8 cellular contexts compared by ENCODE assay signal in genomic region chr19:57103573-57104277, GRCh38. TPM values are rescaled to one million over a fixed set of nuclear protein-coding genes. Genes with fewer than 3 reads are reported as not detected.
DNase-seq lines count a peak whose midpoint lies in the region; ATAC-seq lines count a peak whose summit lies in the region.

No MANE protein-coding gene starts in this region.

- H3K27me3 Mint-ChIP-seq in activated naive CD8-positive, alpha-beta T cell treated with anti-CD3 and anti-CD28 coated beads for 36 hours, result peaks cover 42% of the 10 kb centered on the region

- no peak overlapping the region for H3K9ac ChIP-seq in HUES48 (ENCODE audit: low read depth, low read length)

- peak overlapping the region; percentile 74 for H3K4me3 Mint-ChIP-seq in activated naive CD8-positive, alpha-beta T cell treated with anti-CD3 and anti-CD28 coated beads for 36 hours

- H3K27ac Mint-ChIP-seq in activated naive CD8-positive, alpha-beta T cell treated with anti-CD3 and anti-CD28 coated beads for 36 hours, result no peak overlapping the region

- ATAC-seq in left cardiac atrium (peak; percentile 79 to 84), HG03139 (IDR thresholded peaks at IDR 0.05; ENCODE audit: unreplicated experiment) (no peak)

- H3K27ac ChIP-seq in HUES48 (ENCODE audit: low read depth, low read length), result no peak overlapping the region

- no peaks in the 10 kb centered on the region for H3K4me1 ChIP-seq in HUES48 (ENCODE audit: control insufficient read depth, insufficient read depth, low read length)

- peaks cover 64% of the 10 kb centered on the region for H3K9me3 ChIP-seq in HUES48 (ENCODE audit: control insufficient read depth, insufficient read depth, low read length)

- H3K4me3 ChIP-seq in HUES48 (ENCODE audit: low read depth, low read length), result peak overlapping the region; percentile 37

- no peaks in the 10 kb centered on the region for H3K27me3 ChIP-seq in HUES48 (ENCODE audit: control insufficient read depth, insufficient read depth, low read length)

- DNase-seq in COR-L47 (lab: John Stamatoyannopoulos, UW) (peak; percentile 55), SKM-1 treated with dmso at 0.1 percent for 144 hours (lab: John Stamatoyannopoulos, UW; ENCODE audit: unreplicated experiment) (peak; percentile 8), left cardiac atrium (peak; percentile 49), putamen (ENCODE audit: low spot score) (peak; percentile 82), GF-D8 (lab: John Stamatoyannopoulos, UW) (no peak)
- peak; percentile 68 for DNase-seq in activated naive CD8-positive, alpha-beta T cell treated with anti-CD3 and anti-CD28 coated beads for 36 hours

- peaks cover 3% of the 10 kb centered on the region for H3K4me1 Mint-ChIP-seq in activated naive CD8-positive, alpha-beta T cell treated with anti-CD3 and anti-CD28 coated beads for 36 hours

- intact Hi-C loops in left cardiac atrium (cut with DNase I), result loop anchor here in 1 of 2 donors (10.0 kb wide), 2 partner anchors 801 to 1051 kb away; partner anchors contain the start of gene ZNF329

- no peaks in the 10 kb centered on the region for H3K36me3 ChIP-seq in HUES48 (ENCODE audit: control insufficient read depth, insufficient read depth, low read length)

- H3K9me3 Mint-ChIP-seq in activated naive CD8-positive, alpha-beta T cell treated with anti-CD3 and anti-CD28 coated beads for 36 hours, result peaks cover 9% of the 10 kb centered on the region

- H3K36me3 Mint-ChIP-seq in activated naive CD8-positive, alpha-beta T cell treated with anti-CD3 and anti-CD28 coated beads for 36 hours, result peaks cover 4% of the 10 kb centered on the region

RNA-seq across cellular contexts. Expression of gene USP29, which starts 16.1 kb away (rescaled TPM):
- total RNA-seq in activated naive CD8-positive, alpha-beta T cell treated with anti-CD3 and anti-CD28 coated beads for 36 hours, result not detected
- total RNA-seq in left cardiac atrium, result not detected

RNA-seq across cellular contexts. Expression of gene ZIM3, which starts 41.3 kb away (rescaled TPM):
- not detected for total RNA-seq in activated naive CD8-positive, alpha-beta T cell treated with anti-CD3 and anti-CD28 coated beads for 36 hours
- total RNA-seq in left cardiac atrium, result not detected
